Comparison of ENCODE assay signal across 8 cellular contexts in genomic region chr12:88035907-88036289, GRCh38. TPM values are rescaled to one million over a fixed set of nuclear protein-coding genes. Genes with fewer than 3 reads are reported as not detected.
DNase-seq lines count a peak whose midpoint lies in the region; ATAC-seq, FAIRE-seq and TF ChIP-seq lines count a peak whose summit lies in the region.

No MANE protein-coding gene starts in this region.

- H3K79me2 ChIP-seq in KMS-11 (ENCODE audit: insufficient read depth, low read depth), result peaks cover 49% of the 10 kb centered on the region

- H3K36me3 ChIP-seq in KMS-11 (ENCODE audit: insufficient read depth) (no peaks in the 10 kb centered on the region), bronchial epithelial cell (ENCODE audit: control insufficient read depth, insufficient read depth, low read length) (no peaks in the 10 kb centered on the region), mesodermal cell (ENCODE audit: control insufficient read depth, insufficient read depth, low read length) (peaks cover under 1% of the 10 kb centered on the region)

- no peaks in the 10 kb centered on the region for H3K9me3 ChIP-seq in mesodermal cell (ENCODE audit: control insufficient read depth, low read length)

- H3K27me3 ChIP-seq in KMS-11 (ENCODE audit: insufficient read depth, low read depth), result no peaks in the 10 kb centered on the region
- no peaks in the 10 kb centered on the region for H3K27me3 ChIP-seq in bronchial epithelial cell (ENCODE audit: control insufficient read depth, insufficient read depth, low read length)

- no peak for TF ChIP-seq CTCF in GM12864 (IDR thresholded peaks at IDR 0.05; ENCODE audit: low read depth, low read length, missing control alignments)
- no peak for TF ChIP-seq CTCF in KMS-11 (conservative IDR thresholded peaks at IDR 0.05; ENCODE audit: low read depth, low read length)
- TF ChIP-seq CTCF in bronchial epithelial cell (IDR thresholded peaks at IDR 0.05; ENCODE audit: insufficient read depth, low read length, severe bottlenecking), result no peak

- no peaks in the 10 kb centered on the region for H4K20me1 ChIP-seq in KMS-11 (ENCODE audit: insufficient read depth)

- H3K27ac ChIP-seq in KMS-11 (peak overlapping the region; percentile 70), mesodermal cell (ENCODE audit: low read depth, low read length, severe bottlenecking) (no peak overlapping the region)

- ATAC-seq in GM21619 (IDR thresholded peaks at IDR 0.05; ENCODE audit: unreplicated experiment), result peak; percentile 21

- H3K4me2 ChIP-seq in KMS-11, result peak overlapping the region; percentile 85

- no peak for FAIRE-seq in bronchial epithelial cell (lab: Jason Lieb, UNC)

- WGBS in mesodermal cell (ENCODE audit: insufficient coverage in 2 of 2), 2 experiments, result 11% methylated on average over 2 of the region's 5 CpGs; no CpG with 5 or more reads in 1 of the 2 experiments

- H3K9ac ChIP-seq in KMS-11, result peak overlapping the region; percentile 79

- DNase-seq in GM12864 (ENCODE audit: low read depth) (no peak), bronchial epithelial cell (ENCODE audit: low read depth) (peak; percentile 57), SIG-M5 treated with dmso at 0.1 percent for 504 hours (lab: John Stamatoyannopoulos, UW; ENCODE audit: unreplicated experiment) (no peak), retina (no peak), SKM-1 treated with dmso at 0.1 percent for 144 hours (lab: John Stamatoyannopoulos, UW; ENCODE audit: unreplicated experiment) (no peak)

- peak overlapping the region; percentile 92 for H3K4me3 ChIP-seq in GM12864 (ENCODE audit: low read depth, low read length)
- peak overlapping the region; percentile 37 for H3K4me3 ChIP-seq in KMS-11 (IDR thresholded peaks at IDR 0.05; ENCODE audit: insufficient read depth, low read depth, low read length)
- peak overlapping the region; percentile 93 for H3K4me3 ChIP-seq in bronchial epithelial cell (ENCODE audit: low read depth, low read length)
- H3K4me3 ChIP-seq in mesodermal cell (ENCODE audit: extremely low read depth, insufficient read depth, low read length, poor library complexity, severe bottlenecking), result peak overlapping the region; percentile 80

- peak overlapping the region; percentile 87 for H2AFZ ChIP-seq in KMS-11 (ENCODE audit: low read depth)

- H3K4me1 ChIP-seq in KMS-11 (ENCODE audit: low read depth, poor library complexity, severe bottlenecking) (peaks cover 33% of the 10 kb centered on the region), mesodermal cell (ENCODE audit: control insufficient read depth, insufficient read depth, low read length, poor library complexity, severe bottlenecking) (peaks cover 6% of the 10 kb centered on the region)

RNA-seq across cellular contexts. Expression of gene C12orf50, which starts 6.7 kb away (rescaled TPM):
- total RNA-seq in bronchial epithelial cell, result not detected in 2 replicates
- polyA plus RNA-seq in mesodermal cell (2013, experiment 1 of 2), result not detected
- not detected for polyA plus RNA-seq in mesodermal cell (2013, experiment 2 of 2)

Comparison
In these comparisons a context has a peak if more than half of its experiments do, and no peak if none do; other contexts are left out.
1. H3K4me3 ChIP-seq: peak in every context shown above with its lines; median percentile 93 in bronchial epithelial cell; 92 in GM12864; 80 in mesodermal cell; 37 in KMS-11.